8 cellular contexts compared by ENCODE assay signal in the genomic region with DNA sequence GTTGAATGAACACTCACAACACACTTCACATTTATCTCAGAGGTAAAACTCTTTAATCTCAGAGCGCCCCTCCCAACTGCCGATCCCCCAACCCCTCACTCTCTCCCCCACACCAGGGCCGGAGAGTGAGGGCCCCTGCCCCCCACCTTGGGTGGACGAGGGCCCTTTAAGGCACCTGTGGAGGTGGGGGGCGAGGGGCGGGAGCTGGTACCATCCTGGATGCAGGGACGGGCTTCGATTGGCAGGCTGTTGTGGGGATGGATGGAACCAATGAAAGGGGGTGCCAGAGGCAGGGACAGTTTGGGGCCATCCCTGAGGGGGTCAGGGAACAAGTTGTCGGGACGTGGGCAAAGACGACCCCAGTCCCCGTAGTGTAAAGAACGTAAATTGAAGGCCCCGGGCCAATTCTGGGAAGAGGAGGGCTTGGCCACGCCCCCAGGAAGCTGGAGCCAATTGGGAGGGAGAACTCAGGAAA. TPM values are rescaled to one million over a fixed set of nuclear protein-coding genes. Genes with fewer than 3 reads are reported as not detected.
A peak's percentile ranks its signal among the peaks of the same experiment; 100 is the strongest.
DNase-seq lines count a peak whose midpoint lies in the region; ATAC-seq and TF ChIP-seq lines count a peak whose summit lies in the region.

No MANE protein-coding gene starts in this region.

- peaks cover 53% of the 10 kb centered on the region for H3K4me1 ChIP-seq in CD4-positive, alpha-beta memory T cell (ENCODE audit: insufficient read depth, low read length)
- peaks cover 4 to 45% (median 24%) of the 10 kb centered on the region in 4 donors for H3K4me1 ChIP-seq in Peyer's patch
- H3K4me1 ChIP-seq in cardiac muscle cell (ENCODE audit: low read depth), result peaks cover 11% of the 10 kb centered on the region

- H3K36me3 ChIP-seq in CD4-positive, alpha-beta memory T cell (ENCODE audit: insufficient read depth, low read length), result peaks cover 11% of the 10 kb centered on the region
- H3K36me3 ChIP-seq in Peyer's patch (peaks cover 0 to 17% (median 0%) of the 10 kb centered on the region in 3 donors), cardiac muscle cell (peaks cover under 1% of the 10 kb centered on the region)

- no peak overlapping the region for H3K27ac Mint-ChIP-seq in CD4-positive, alpha-beta memory T cell
- no peak overlapping the region for H3K27ac Mint-ChIP-seq in stimulated activated effector memory CD8-positive, alpha-beta T cell treated with anti-CD3 and anti-CD28 coated beads, Interleukin-12 subunit alpha, Interleukin-12 subunit beta, amount 100 ng/mL, for 72 hours

- no peak for TF ChIP-seq POLR2A in Peyer's patch (IDR thresholded peaks at IDR 0.05)

- no peak for DNase-seq in CD4-positive, alpha-beta memory T cell
- DNase-seq in Peyer's patch, result no peak
- DNase-seq in cardiac muscle cell (ENCODE audit: low read depth in 1 of 2, low spot score in 1 of 2), result no peak
- DNase-seq in stimulated activated effector memory CD8-positive, alpha-beta T cell treated with anti-CD3 and anti-CD28 coated beads, Interleukin-12 subunit alpha, Interleukin-12 subunit beta, amount 100 ng/mL, for 72 hours (ENCODE audit: low spot score in 2 of 2), result no peak
- no peak for DNase-seq in NCI-H1048 (lab: John Stamatoyannopoulos, UW)
- no peak for DNase-seq in LoVo (ENCODE audit: low spot score)

- intact Hi-C loops in CD4-positive, alpha-beta memory T cell (cut with micrococcal nuclease), result loop anchor here (1.0 to 5.0 kb wide), 4 partner anchors 8 to 1547 kb away; partner anchors contain the start of genes AKT1S1, FUZ, RRAS and TBC1D17

- peak overlapping the region; percentile 47 to 70 for H3K4me3 ChIP-seq in CD4-positive, alpha-beta memory T cell (ENCODE audit: low read length in 2 of 2)
- H3K4me3 ChIP-seq in Peyer's patch (peak overlapping the region; percentile 37 to 51 (median 50)), cardiac muscle cell (peak overlapping the region; percentile 23)

- H3K4me3 Mint-ChIP-seq in CD4-positive, alpha-beta memory T cell, result no peak overlapping the region
- no peak overlapping the region for H3K4me3 Mint-ChIP-seq in stimulated activated effector memory CD8-positive, alpha-beta T cell treated with anti-CD3 and anti-CD28 coated beads, Interleukin-12 subunit alpha, Interleukin-12 subunit beta, amount 100 ng/mL, for 72 hours

- H3K36me3 Mint-ChIP-seq in CD4-positive, alpha-beta memory T cell, result peaks cover 0 to 24% of the 10 kb centered on the region in 2 donors
- H3K36me3 Mint-ChIP-seq in stimulated activated effector memory CD8-positive, alpha-beta T cell treated with anti-CD3 and anti-CD28 coated beads, Interleukin-12 subunit alpha, Interleukin-12 subunit beta, amount 100 ng/mL, for 72 hours, result peaks cover 58% of the 10 kb centered on the region

- peak; percentile 2 for ATAC-seq in GM21786 (IDR thresholded peaks at IDR 0.05; ENCODE audit: unreplicated experiment)
- ATAC-seq in stimulated activated effector memory CD8-positive, alpha-beta T cell treated with anti-CD3 and anti-CD28 coated beads, Interleukin-12 subunit alpha, Interleukin-12 subunit beta, amount 100 ng/mL, for 72 hours, result peak; percentile 3
- ATAC-seq in HG02884 (IDR thresholded peaks at IDR 0.05; ENCODE audit: unreplicated experiment), result no peak

- POLR2A ChIA-PET in CD4-positive, alpha-beta memory T cell (lab: Charles Lee; ENCODE audit: partially characterized antibody), result interaction anchor here (0.5 to 9.1 kb wide), 26 partner anchors 8 to 994 kb away, joined by 3 to 173 read pairs (median 4); partner anchors contain the start of genes AKT1S1, AP2A1, ATF5 and FUZ

- H3K9me3 Mint-ChIP-seq in CD4-positive, alpha-beta memory T cell, result peaks cover 0 to 3% (median 0%) of the 10 kb centered on the region in 8 donors
- no peaks in the 10 kb centered on the region for H3K9me3 Mint-ChIP-seq in stimulated activated effector memory CD8-positive, alpha-beta T cell treated with anti-CD3 and anti-CD28 coated beads, Interleukin-12 subunit alpha, Interleukin-12 subunit beta, amount 100 ng/mL, for 72 hours

- no peaks in the 10 kb centered on the region for H3K9me3 ChIP-seq in CD4-positive, alpha-beta memory T cell (ENCODE audit: control insufficient read depth in 1 of 2, low read length in 2 of 2)
- H3K9me3 ChIP-seq in Peyer's patch (no peaks in the 10 kb centered on the region), cardiac muscle cell (ENCODE audit: low read depth) (no peaks in the 10 kb centered on the region)

- TF ChIP-seq CTCF in Peyer's patch (IDR thresholded peaks at IDR 0.05), result no peak
- no peak for TF ChIP-seq CTCF in cardiac muscle cell (IDR thresholded peaks at IDR 0.05; ENCODE audit: low read depth, low read length)

- H3K27ac ChIP-seq in CD4-positive, alpha-beta memory T cell (ENCODE audit: low read depth, low read length), result peak overlapping the region; percentile 66
- H3K27ac ChIP-seq in Peyer's patch (peak overlapping the region; percentile 85 to 93 (median 91)), cardiac muscle cell (peak overlapping the region; percentile 14)

- CTCF ChIA-PET in CD4-positive, alpha-beta memory T cell (lab: Charles Lee; ENCODE audit: partially characterized antibody), result interaction anchor here (0.6 to 2.8 kb wide), 4 partner anchors 60 to 323 kb away, joined by 4 to 10 read pairs (median 4); partner anchors contain the start of genes ATF5 and NUP62

- no peaks in the 10 kb centered on the region for H3K27me3 ChIP-seq in CD4-positive, alpha-beta memory T cell (ENCODE audit: insufficient read depth, low read length)
- H3K27me3 ChIP-seq in Peyer's patch (no peaks in the 10 kb centered on the region), cardiac muscle cell (no peaks in the 10 kb centered on the region)

- H3K4me1 Mint-ChIP-seq in CD4-positive, alpha-beta memory T cell, result peaks cover 15 to 47% (median 21%) of the 10 kb centered on the region in 4 donors
- H3K4me1 Mint-ChIP-seq in stimulated activated effector memory CD8-positive, alpha-beta T cell treated with anti-CD3 and anti-CD28 coated beads, Interleukin-12 subunit alpha, Interleukin-12 subunit beta, amount 100 ng/mL, for 72 hours, result peaks cover 27% of the 10 kb centered on the region

- H3K27me3 Mint-ChIP-seq in CD4-positive, alpha-beta memory T cell, result no peaks in the 10 kb centered on the region

RNA-seq across cellular contexts. Expression of gene PNKP, which starts 1.7 kb away (rescaled TPM):
- 100 to 1,000 TPM; 171 to 192 TPM for total RNA-seq in CD4-positive, alpha-beta memory T cell
- polyA plus RNA-seq in CD4-positive, alpha-beta memory T cell, result 10 to 100 TPM; 28.9 to 33.9 TPM
- total RNA-seq in Peyer's patch (100 to 1,000 TPM in 3 of 4 donors, 10 to 100 TPM in 1; 58.7 to 235 (median 118) TPM), cardiac muscle cell (73.8 and 74.5 TPM in 2 replicates)
- polyA plus RNA-seq in cardiac muscle cell, result 69.7 and 98.4 TPM in 2 replicates

RNA-seq across cellular contexts. Expression of gene AKT1S1, which starts 8.1 kb away (rescaled TPM):
- 10 to 100 TPM; 19.7 to 20.2 TPM for total RNA-seq in CD4-positive, alpha-beta memory T cell
- 1 to 10 TPM; 2.5 to 4.8 TPM for polyA plus RNA-seq in CD4-positive, alpha-beta memory T cell
- 10 to 100 TPM; 17.2 to 30.5 (median 23.3) TPM for total RNA-seq in Peyer's patch
- 27.5 and 36.9 TPM in 2 replicates for total RNA-seq in cardiac muscle cell
- polyA plus RNA-seq in cardiac muscle cell, result 45.4 and 66.2 TPM in 2 replicates

RNA-seq across cellular contexts. Expression of gene TBC1D17, which starts 8.5 kb away (rescaled TPM):
- 100 to 1,000 TPM; 101 TPM for total RNA-seq in CD4-positive, alpha-beta memory T cell
- polyA plus RNA-seq in CD4-positive, alpha-beta memory T cell, result 10 to 100 TPM in 1 of 2 donors, 1 to 10 TPM in 1; 6.0 to 14.9 TPM
- total RNA-seq in Peyer's patch (10 to 100 TPM; 22.8 to 83.3 (median 62.1) TPM), cardiac muscle cell (25.4 and 26.8 TPM in 2 replicates)
- 38.0 and 52.5 TPM in 2 replicates for polyA plus RNA-seq in cardiac muscle cell

RNA-seq across cellular contexts. Expression of gene PTOV1, which starts 18.1 kb away (rescaled TPM):
- 100 to 1,000 TPM; 150 to 156 TPM for total RNA-seq in CD4-positive, alpha-beta memory T cell
- polyA plus RNA-seq in CD4-positive, alpha-beta memory T cell, result 10 to 100 TPM; 40.7 to 57.9 TPM
- total RNA-seq in Peyer's patch (100 to 1,000 TPM in 2 of 4 donors, 10 to 100 TPM in 2; 80.0 to 153 (median 95.9) TPM), cardiac muscle cell (290 and 380 TPM in 2 replicates)
- 445 and 583 TPM in 2 replicates for polyA plus RNA-seq in cardiac muscle cell

RNA-seq across cellular contexts. Expression of gene IL4I1, which starts 27.6 kb away (rescaled TPM):
- 1 to 10 TPM; 2.6 to 3.4 TPM for total RNA-seq in CD4-positive, alpha-beta memory T cell
- polyA plus RNA-seq in CD4-positive, alpha-beta memory T cell, result 10 to 100 TPM in 1 of 2 donors, 1 to 10 TPM in 1; 9.4 to 10.4 TPM
- not detected for total RNA-seq in Peyer's patch
- total RNA-seq in cardiac muscle cell, result 0.63 TPM in 1 of 2 replicates, not detected in the other
- polyA plus RNA-seq in cardiac muscle cell, result 0.40 TPM in 1 of 2 replicates, not detected in the other

Comparison
In these comparisons a context has a peak if more than half of its experiments do, and no peak if none do; other contexts are left out.
1. H3K27ac ChIP-seq: peak in every context shown above with its lines; median percentile 91 in Peyer's patch; 66 in CD4-positive, alpha-beta memory T cell; 14 in cardiac muscle cell.